Comparison of ENCODE assay signal across 8 cellular contexts in genomic region chr10:110303681-110304080, GRCh38. TPM values are rescaled to one million over a fixed set of nuclear protein-coding genes. Genes with fewer than 3 reads are reported as not detected.
DNase-seq lines count a peak whose midpoint lies in the region; ATAC-seq, FAIRE-seq and TF ChIP-seq lines count a peak whose summit lies in the region.

No MANE protein-coding gene starts in this region.

- peak overlapping the region; percentile 92 for H3K27ac Mint-ChIP-seq in activated CD4-positive, alpha-beta T cell treated with anti-CD3 and anti-CD28 coated beads for 36 hours
- H3K27ac Mint-ChIP-seq in activated naive CD8-positive, alpha-beta T cell treated with anti-CD3 and anti-CD28 coated beads for 36 hours: peak overlapping the region; percentile 91

- POLR2A ChIA-PET in activated CD4-positive, alpha-beta T cell treated with anti-CD3 and anti-CD28 coated beads for 36 hours (lab: Charles Lee): interaction anchor here (1.1 kb wide), 1 partner anchor 288 kb away, joined by 3 read pairs; no protein-coding TSS in a partner anchor

- H3K9me3 Mint-ChIP-seq in activated CD4-positive, alpha-beta T cell treated with anti-CD3 and anti-CD28 coated beads for 36 hours (ENCODE audit: low read depth): no peaks in the 10 kb centered on the region
- H3K9me3 Mint-ChIP-seq in activated naive CD8-positive, alpha-beta T cell treated with anti-CD3 and anti-CD28 coated beads for 36 hours: no peaks in the 10 kb centered on the region

- FAIRE-seq in kidney (lab: Jason Lieb, UNC): no peak

- WGBS in testis, 2 donors: 2 to 5% methylated on average over 4 of the region's 4 CpGs
- 5 to 9% methylated on average over 4 of the region's 4 CpGs for WGBS in lower leg skin, 2 donors

- peak overlapping the region; percentile 42 to 99 for H3K9ac ChIP-seq in kidney (ENCODE audit: low read length in 2 of 2)

- TF ChIP-seq CTCF in kidney (IDR thresholded peaks at IDR 0.05; ENCODE audit: borderline replicate concordance, extremely low read depth, insufficient read depth): no peak
- no peak for TF ChIP-seq CTCF in testis (IDR thresholded peaks at IDR 0.05)
- no peak for TF ChIP-seq CTCF in lower leg skin (IDR thresholded peaks at IDR 0.05)

- no peaks in the 10 kb centered on the region for H3K27me3 Mint-ChIP-seq in activated CD4-positive, alpha-beta T cell treated with anti-CD3 and anti-CD28 coated beads for 36 hours
- H3K27me3 Mint-ChIP-seq in activated naive CD8-positive, alpha-beta T cell treated with anti-CD3 and anti-CD28 coated beads for 36 hours: no peaks in the 10 kb centered on the region

- CTCF ChIA-PET in activated CD4-positive, alpha-beta T cell treated with anti-CD3 and anti-CD28 coated beads for 36 hours (lab: Charles Lee): interaction anchor here (0.7 to 6.0 kb wide), 9 partner anchors 12 to 367 kb away, joined by 3 to 79 read pairs (median 3); no protein-coding TSS in a partner anchor

- peaks cover 8 to 41% of the 10 kb centered on the region in 2 donors for H3K36me3 ChIP-seq in kidney (ENCODE audit: control insufficient read depth in 1 of 2, insufficient read depth in 2 of 2, low read length in 2 of 2)
- H3K36me3 ChIP-seq in testis (ENCODE audit: low read depth, missing control alignments): no peaks in the 10 kb centered on the region

- H3K4me3 ChIP-seq in kidney (ENCODE audit: low read length in 2 of 2) (peak overlapping the region; percentile 93 to 96), testis (peak overlapping the region; percentile 93 to 97), lower leg skin (ENCODE audit: low read depth, poor library complexity, severe bottlenecking) (no peak overlapping the region)

- peaks cover 44% of the 10 kb centered on the region for H3K36me3 Mint-ChIP-seq in activated CD4-positive, alpha-beta T cell treated with anti-CD3 and anti-CD28 coated beads for 36 hours (ENCODE audit: low read depth)
- peaks cover 29% of the 10 kb centered on the region for H3K36me3 Mint-ChIP-seq in activated naive CD8-positive, alpha-beta T cell treated with anti-CD3 and anti-CD28 coated beads for 36 hours

- intact Hi-C loops in activated CD4-positive, alpha-beta T cell treated with anti-CD3 and anti-CD28 coated beads for 36 hours (cut with DNase I, micrococcal nuclease): loop anchor here (1.0 to 10.0 kb wide), 10 partner anchors 77 to 616 kb away; partner anchors contain the start of genes BBIP1 (in 2 of the 2), SHOC2 (in 2 of the 2), ADD3 (in 1 of the 2) and PDCD4 (in 1 of the 2)
- intact Hi-C loops in kidney (cut with DNase I): no loop called here
- intact Hi-C loops in testis (cut with DNase I; ENCODE audit: low total_unique reads): no loop called here
- intact Hi-C loops in lower leg skin (cut with DNase I; ENCODE audit: low total_unique reads): no loop called here
- intact Hi-C loops in left colon (cut with DNase I, micrococcal nuclease): no loop called here

- H3K9me3 ChIP-seq in kidney (ENCODE audit: control insufficient read depth in 1 of 2, low read length in 2 of 2): no peaks in the 10 kb centered on the region
- no peaks in the 10 kb centered on the region for H3K9me3 ChIP-seq in testis

- ATAC-seq in activated CD4-positive, alpha-beta T cell treated with anti-CD3 and anti-CD28 coated beads for 36 hours: no peak
- no peak for ATAC-seq in left colon

- TF ChIP-seq POLR2A in testis (IDR thresholded peaks at IDR 0.05): no peak
- no peak for TF ChIP-seq POLR2A in lower leg skin (IDR thresholded peaks at IDR 0.05)

- H3K4me1 Mint-ChIP-seq in activated CD4-positive, alpha-beta T cell treated with anti-CD3 and anti-CD28 coated beads for 36 hours: peaks cover 45% of the 10 kb centered on the region
- peaks cover 37% of the 10 kb centered on the region for H3K4me1 Mint-ChIP-seq in activated naive CD8-positive, alpha-beta T cell treated with anti-CD3 and anti-CD28 coated beads for 36 hours

- no peak overlapping the region for H3K27ac ChIP-seq in kidney (ENCODE audit: low read depth in 2 of 2, low read length in 2 of 2)
- peak overlapping the region; percentile 88 to 94 for H3K27ac ChIP-seq in testis

- no peaks in the 10 kb centered on the region for H3K27me3 ChIP-seq in testis

- no peak for DNase-seq in activated CD4-positive, alpha-beta T cell treated with anti-CD3 and anti-CD28 coated beads for 36 hours
- no peak for DNase-seq in activated CD4-positive, alpha-beta T cell treated with anti-CD3 and anti-CD28 coated beads for 48 hours
- DNase-seq in activated naive CD8-positive, alpha-beta T cell treated with anti-CD3 and anti-CD28 coated beads for 36 hours: no peak
- DNase-seq in kidney (no peak), testis (no peak), NCI-H345 (lab: John Stamatoyannopoulos, UW) (no peak), lower leg skin (ENCODE audit: low spot score in 2 of 2) (no peak), left colon (no peak)

- H3K4me3 Mint-ChIP-seq in activated CD4-positive, alpha-beta T cell treated with anti-CD3 and anti-CD28 coated beads for 36 hours: peak overlapping the region; percentile 95
- H3K4me3 Mint-ChIP-seq in activated naive CD8-positive, alpha-beta T cell treated with anti-CD3 and anti-CD28 coated beads for 36 hours: peak overlapping the region; percentile 96

- peaks cover 12 to 25% of the 10 kb centered on the region in 2 donors for H3K4me1 ChIP-seq in kidney (ENCODE audit: control insufficient read depth in 1 of 2, insufficient read depth in 1 of 2, low read depth in 1 of 2, low read length in 2 of 2)
- H3K4me1 ChIP-seq in testis: peaks cover 11% of the 10 kb centered on the region

RNA-seq across cellular contexts. Expression of gene SMNDC1, which starts 1.0 kb away (rescaled TPM):
- total RNA-seq in activated CD4-positive, alpha-beta T cell treated with anti-CD3 and anti-CD28 coated beads for 36 hours: 10 to 100 TPM; 44.2 to 56.7 TPM
- total RNA-seq in activated naive CD8-positive, alpha-beta T cell treated with anti-CD3 and anti-CD28 coated beads for 36 hours: 10 to 100 TPM; 55.1 to 56.9 TPM
- total RNA-seq in kidney: 28.6 TPM
- polyA plus RNA-seq in kidney (ENCODE audit: insufficient read depth, low read depth, low replicate concordance): 12.4 TPM
- total RNA-seq in testis: 10 to 100 TPM; 16.4 to 20.9 TPM
- polyA plus RNA-seq in testis (ENCODE audit: insufficient read depth, low read depth, low replicate concordance): 33.2 TPM
- 10 to 100 TPM in 2 of 4 donors, 1 to 10 TPM in 2; 8.0 to 20.5 (median 10.6) TPM for total RNA-seq in lower leg skin
- 10 to 100 TPM; 24.3 to 24.7 TPM for total RNA-seq in left colon

Comparison
In these comparisons a context has a peak if more than half of its experiments do, and no peak if none do; other contexts are left out.
1. H3K27ac ChIP-seq: peak in testis (2 of 2); none in kidney (0 of 2).
2. intact Hi-C loops: an anchor here in activated CD4-positive, alpha-beta T cell treated with anti-CD3 and anti-CD28 coated beads for 36 hours (1.0 to 10.0 kb wide); none called in kidney, testis, lower leg skin and left colon.